Comparison of ENCODE assay signal across 17 cellular contexts in genomic region chr3:175383813-175384212, GRCh38.
DNase-seq lines count a peak whose midpoint lies in the region; ATAC-seq and TF ChIP-seq lines count a peak whose summit lies in the region.
"Had no signal": no experiment of that assay in that cellular context is flagged by ENCODE, and none has a peak within 500 bp of the region (broad histone marks: within the 10 kb centered on the region; RNA-seq: fewer than 3 reads in every experiment).

No MANE protein-coding gene starts in this region.

- H3K4me1 ChIP-seq in mesenchymal stem cell (ENCODE audit: control insufficient read depth, insufficient read depth, low read depth, low read length) (no peaks in the 10 kb centered on the region), mucosa of descending colon (ENCODE audit: low read depth) (no peaks in the 10 kb centered on the region)

- CTCF ChIA-PET in AG04449 (lab: Yijun Ruan, JAX), result no interaction called here

- no peak overlapping the region for H3K4ac ChIP-seq in mesenchymal stem cell (ENCODE audit: low read depth in 1 of 2, low read length in 2 of 2)

- H3K4me3 ChIP-seq in AG04449 (ENCODE audit: low read depth, low read length) (no peak overlapping the region), mesenchymal stem cell (ENCODE audit: insufficient read depth in 1 of 2, low read depth in 1 of 2, low read length in 2 of 2) (no peak overlapping the region), mucosa of descending colon (no peak overlapping the region)

- no CpG with 5 or more reads among the region's 3 CpGs for WGBS in mesenchymal stem cell

- POLR2A ChIA-PET in AG04449 (lab: Yijun Ruan, JAX), result no interaction called here

- no peak overlapping the region for H2BK12ac ChIP-seq in mesenchymal stem cell (ENCODE audit: low read length in 2 of 2)

- no peak overlapping the region for H4K8ac ChIP-seq in mesenchymal stem cell (ENCODE audit: low read length)

- no peak overlapping the region for H2BK15ac ChIP-seq in mesenchymal stem cell (ENCODE audit: low read depth, poor library complexity, severe bottlenecking)

- H3K36me3 ChIP-seq in mesenchymal stem cell (ENCODE audit: control insufficient read depth in 1 of 2, insufficient read depth in 2 of 2, low read depth in 1 of 2, low read length in 2 of 2), result no peaks in the 10 kb centered on the region
- H3K36me3 ChIP-seq in mucosa of descending colon (ENCODE audit: low read depth), result no peaks in the 10 kb centered on the region

- TF ChIP-seq CTCF in AG04449 (IDR thresholded peaks at IDR 0.05; ENCODE audit: insufficient read depth, low read length, missing control alignments) (no peak), mucosa of descending colon (IDR thresholded peaks at IDR 0.05) (no peak)

- H3K4me2 ChIP-seq in mesenchymal stem cell (ENCODE audit: low read length, poor library complexity, severe bottlenecking), result no peak overlapping the region
- H3K4me2 ChIP-seq: KMS-11 had no signal

- DNase-seq in AG04449 (ENCODE audit: low read depth, low spot score) (peak; percentile 40), GM04503 (ENCODE audit: low read depth) (peak; percentile 64), amniotic epithelial cell (ENCODE audit: low read depth) (peak; percentile 43), mesenchymal stem cell (no peak), DMS153 (lab: John Stamatoyannopoulos, UW) (no peak), mucosa of descending colon (no peak), NCI-H2107 treated with DMSO at 0.1 percent for 48 hours (lab: John Stamatoyannopoulos, UW; ENCODE audit: unreplicated experiment) (no peak)
- DNase-seq: AML-193, DMS 273 treated with DMSO at 0.1 percent for 48 hours, NCI-H1417 treated with DMSO at 0.1 percent for 48 hours, NCI-H187 treated with DMSO at 0.1 percent for 48 hours, NCI-H526, PC-3, RPMI8226, SHP77 treated with DMSO at 0.1 percent for 48 hours had no signal

- intact Hi-C loops in mucosa of descending colon (cut with DNase I, micrococcal nuclease), result no loop called here

- peak overlapping the region; percentile 43 for H3K9ac ChIP-seq in mesenchymal stem cell (ENCODE audit: low read length)
- H3K9ac ChIP-seq: KMS-11 had no signal

- no peak overlapping the region for H3K14ac ChIP-seq in mesenchymal stem cell (ENCODE audit: low read length in 2 of 2)

- H2AFZ ChIP-seq in mesenchymal stem cell (ENCODE audit: low read depth, low read length), result no peak overlapping the region

- H3K9me3 ChIP-seq in mesenchymal stem cell (ENCODE audit: control insufficient read depth, low read length) (no peaks in the 10 kb centered on the region), mucosa of descending colon (no peaks in the 10 kb centered on the region)

- H4K91ac ChIP-seq in mesenchymal stem cell (ENCODE audit: low read length), result no peak overlapping the region

- no peak overlapping the region for H3K27ac ChIP-seq in mesenchymal stem cell (ENCODE audit: low read length, poor library complexity, severe bottlenecking)
- H3K27ac ChIP-seq: KMS-11 had no signal

- ATAC-seq in SK-N-SH treated with all-trans-retinoic acid at 6 μM for 48 hours (no peak), mucosa of descending colon (no peak)
- ATAC-seq: PC-3 had no signal

- H2BK5ac ChIP-seq in mesenchymal stem cell (ENCODE audit: low read depth, low read length, poor library complexity, severe bottlenecking), result no peak overlapping the region

- no peaks in the 10 kb centered on the region for H3K27me3 ChIP-seq in mesenchymal stem cell (ENCODE audit: control insufficient read depth in 1 of 2, insufficient read depth in 1 of 2, low read length in 2 of 2)

- no peaks in the 10 kb centered on the region for H3K79me1 ChIP-seq in mesenchymal stem cell (replicated peaks; ENCODE audit: low read length, poor library complexity, severe bottlenecking)

- no peak overlapping the region for H3K23ac ChIP-seq in mesenchymal stem cell (ENCODE audit: low read length in 2 of 2)

- no peak overlapping the region for H2BK120ac ChIP-seq in mesenchymal stem cell (ENCODE audit: low read depth, low read length)

- no peak overlapping the region for H2AK5ac ChIP-seq in mesenchymal stem cell (ENCODE audit: low read length, severe bottlenecking)

- H3K18ac ChIP-seq in mesenchymal stem cell (ENCODE audit: low read depth in 1 of 2, low read length in 2 of 2), result no peak overlapping the region

TF ChIP-seq in SK-N-SH treated with all-trans-retinoic acid at 6 μM for 48 hours, 23 proteins besides CTCF, POLR2A, EP300 and RAD21:
- TF ChIP-seq ESRRG (CRISPR knock-in tag; IDR thresholded peaks at IDR 0.05) (no peak), ZNF8 (CRISPR knock-in tag; IDR thresholded peaks at IDR 0.05) (no peak), BACH2 (CRISPR knock-in tag; IDR thresholded peaks at IDR 0.05; ENCODE audit: borderline replicate concordance) (no peak), ZNF565 (CRISPR knock-in tag; conservative IDR thresholded peaks at IDR 0.05; ENCODE audit: low read depth) (no peak), SNAI2 (CRISPR knock-in tag; IDR thresholded peaks at IDR 0.05) (no peak), TCF4 (CRISPR knock-in tag; IDR thresholded peaks at IDR 0.05; ENCODE audit: borderline replicate concordance) (no peak), CSDC2 (CRISPR knock-in tag; IDR thresholded peaks at IDR 0.05) (no peak), ISL1 (CRISPR knock-in tag; IDR thresholded peaks at IDR 0.05) (no peak), CREB5 (CRISPR knock-in tag; IDR thresholded peaks at IDR 0.05; ENCODE audit: low read depth) (no peak), ZNF70 (CRISPR knock-in tag; IDR thresholded peaks at IDR 0.05) (no peak), TOX (CRISPR knock-in tag; IDR thresholded peaks at IDR 0.05; ENCODE audit: borderline replicate concordance) (no peak), ARNTL (CRISPR knock-in tag; IDR thresholded peaks at IDR 0.05; ENCODE audit: borderline replicate concordance, low read depth) (no peak), PPARA (CRISPR knock-in tag; IDR thresholded peaks at IDR 0.05; ENCODE audit: borderline replicate concordance) (no peak)
TF ChIP-seq in SK-N-SH treated with all-trans-retinoic acid at 6 μM for 48 hours: peak in this region for 0.

Comparison
In these comparisons a context has a peak if more than half of its experiments do, and no peak if none do; other contexts are left out.
1. DNase-seq: peak in AG04449 (single experiment), GM04503 (single experiment) and amniotic epithelial cell (single experiment); none in mesenchymal stem cell (single experiment), DMS153 (single experiment), mucosa of descending colon (0 of 3) and NCI-H2107 treated with DMSO at 0.1 percent for 48 hours (single experiment).